ENCODE assay signal across 1 cellular context in genomic region chr20:8627386-8628030, GRCh38.
TF ChIP-seq lines count a peak whose summit lies in the region.

No MANE protein-coding gene starts in this region.

TF ChIP-seq in IMR-90, 13 proteins besides CTCF, POLR2A, EP300 and RAD21 (continued from another document):
- TF ChIP-seq MXI1 (IDR thresholded peaks at IDR 0.05; ENCODE audit: borderline replicate concordance, low read depth, low read length) (no peak), MAZ (IDR thresholded peaks at IDR 0.05; ENCODE audit: borderline replicate concordance, low read depth, low read length) (no peak), NFE2L2 (IDR thresholded peaks at IDR 0.05; ENCODE audit: low read depth, low read length) (no peak), CHD1 (IDR thresholded peaks at IDR 0.05; ENCODE audit: low read depth, low read length) (no peak), MAFK (IDR thresholded peaks at IDR 0.05; ENCODE audit: low read depth, low read length) (no peak)
